In genomic region chr19:11481777-11482383, GRCh38 we compare ENCODE assay signal across 1 cellular context.
TF ChIP-seq lines count a peak whose summit lies in the region.

No MANE protein-coding gene starts in this region.

TF ChIP-seq in HepG2, 621 proteins besides CTCF, POLR2A, EP300 and RAD21 (continued from another document and continues in another):
- TF ChIP-seq ZBTB40 (IDR thresholded peaks at IDR 0.05) (no peak), ZBTB40 (CRISPR knock-in tag; IDR thresholded peaks at IDR 0.05) (no peak), REST (IDR thresholded peaks at IDR 0.05; ENCODE audit: borderline replicate concordance in 1 of 2, low read depth in 1 of 2, low read length in 2 of 2) (peak; percentile 85 to 90), FOXM1 (CRISPR knock-in tag; IDR thresholded peaks at IDR 0.05) (no peak), NONO (IDR thresholded peaks at IDR 0.05) (no peak), NONO (CRISPR knock-in tag; conservative IDR thresholded peaks at IDR 0.05) (no peak), NR0B2 (CRISPR knock-in tag; IDR thresholded peaks at IDR 0.05) (no peak), SIX1 (CRISPR knock-in tag; IDR thresholded peaks at IDR 0.05; ENCODE audit: borderline replicate concordance) (no peak), ZNF737 (CRISPR knock-in tag; IDR thresholded peaks at IDR 0.05; ENCODE audit: borderline replicate concordance) (no peak), HMGXB3 (CRISPR knock-in tag; IDR thresholded peaks at IDR 0.05; ENCODE audit: borderline replicate concordance) (no peak), ZNF800 (CRISPR knock-in tag; IDR thresholded peaks at IDR 0.05) (no peak), PRPF4 (IDR thresholded peaks at IDR 0.05; ENCODE audit: low read depth, low read length, poor library complexity, severe bottlenecking) (no peak), KDM1A (CRISPR knock-in tag; IDR thresholded peaks at IDR 0.05) (no peak), ZBTB21 (CRISPR knock-in tag; IDR thresholded peaks at IDR 0.05) (no peak), NFAT5 (CRISPR knock-in tag; IDR thresholded peaks at IDR 0.05) (no peak), NFYB (CRISPR knock-in tag; IDR thresholded peaks at IDR 0.05) (peak; percentile 62), ATF7-NPFF (CRISPR knock-in tag; IDR thresholded peaks at IDR 0.05; ENCODE audit: low read depth) (no peak), ZNF670 (CRISPR knock-in tag; IDR thresholded peaks at IDR 0.05; ENCODE audit: borderline replicate concordance) (peak; percentile 55; the same call in 1 of the 2 replicates), NFE2 (CRISPR knock-in tag; IDR thresholded peaks at IDR 0.05) (no peak), HOXA3 (CRISPR knock-in tag; IDR thresholded peaks at IDR 0.05) (no peak), GTF3A (CRISPR knock-in tag; conservative IDR thresholded peaks at IDR 0.05) (no peak), ZNF720 (CRISPR knock-in tag; IDR thresholded peaks at IDR 0.05) (no peak), ZMAT5 (CRISPR knock-in tag; IDR thresholded peaks at IDR 0.05; ENCODE audit: borderline replicate concordance, low read depth) (no peak)
